In the genomic region with DNA sequence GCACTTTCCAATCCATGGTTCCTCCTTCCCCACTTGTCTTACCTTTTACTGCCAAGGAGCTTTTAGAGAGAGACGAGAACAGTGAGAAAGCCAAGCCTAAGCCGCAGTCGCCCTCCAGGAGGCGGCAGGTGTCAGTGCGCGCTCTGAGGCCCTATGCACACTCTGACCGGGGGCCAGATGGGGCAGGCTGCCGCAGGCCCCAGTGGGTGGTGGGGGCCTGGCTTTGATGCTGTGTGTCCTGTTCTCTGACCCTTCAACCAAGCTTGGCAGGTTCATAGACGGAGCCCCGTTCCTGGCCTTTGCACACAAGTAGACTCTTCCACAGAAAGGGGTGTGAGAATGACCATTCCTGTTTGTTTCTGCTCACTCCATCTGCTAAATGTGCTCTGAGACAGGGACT, we compare ENCODE assay signal across 14 cellular contexts.
DNase-seq lines count a peak whose midpoint lies in the region; ATAC-seq and TF ChIP-seq lines count a peak whose summit lies in the region.
"Had no signal": no experiment of that assay in that cellular context is flagged by ENCODE, and none has a peak within 500 bp of the region (broad histone marks: within the 10 kb centered on the region; RNA-seq: fewer than 3 reads in every experiment).

No MANE protein-coding gene starts in this region.

- no peaks in the 10 kb centered on the region for H3K9me3 ChIP-seq in BLaER1
- H3K9me3 ChIP-seq in hepatocyte (ENCODE audit: low read depth): no peaks in the 10 kb centered on the region
- H3K9me3 ChIP-seq: thoracic aorta had no signal

- ATAC-seq in HG03108 (IDR thresholded peaks at IDR 0.05; ENCODE audit: unreplicated experiment): no peak
- no peak for ATAC-seq in HG02759 (IDR thresholded peaks at IDR 0.05; ENCODE audit: unreplicated experiment)
- ATAC-seq: activated naive CD4-positive, alpha-beta T cell treated with anti-CD3 and anti-CD28 coated beads, Interleukin-2, amount 50 U/mL, for 72 hours; CD8-positive, alpha-beta T cell had no signal

- 88% methylated on average over 10 of the region's 10 CpGs for WGBS in hepatocyte (ENCODE audit: low lambda C conversion rate, missing lambda C conversion rate)

- DNase-seq in AG20443 (ENCODE audit: low spot score) (peak; percentile 7), NCI-H510A treated with DMSO at 0.1 percent for 48 hours (lab: John Stamatoyannopoulos, UW) (peak; percentile 21), hepatocyte (ENCODE audit: low spot score) (peak; percentile 3), iPS-NIHi11 (ENCODE audit: low spot score) (no peak)
- DNase-seq: activated CD4-positive, alpha-beta T cell treated with anti-CD3 and anti-CD28 coated beads, Interleukin-2, amount 10 ng/mL, durations not matched to agents 7 days and 5 days; caudate nucleus; NCI-H187 had no signal

- H3K79me2 ChIP-seq in hepatocyte: no peaks in the 10 kb centered on the region

- 0 out of 2 replicates have a peak overlapping the region, but pooled peaks have one; percentile 45 for H3K9ac ChIP-seq in BLaER1

- H3K4me2 ChIP-seq in BLaER1 (peak overlapping the region; percentile 68; the same call in 1 of the 2 replicates), hepatocyte (no peak overlapping the region)

- H4K20me1 ChIP-seq in BLaER1: no peaks in the 10 kb centered on the region
- H4K20me1 ChIP-seq in hepatocyte (ENCODE audit: insufficient read depth, poor library complexity, severe bottlenecking): no peaks in the 10 kb centered on the region

- H3K4me3 ChIP-seq in BLaER1 (no peak overlapping the region), hepatocyte (no peak overlapping the region)
- H3K4me3 ChIP-seq: skin epidermis, thoracic aorta had no signal

- H3K27me3 ChIP-seq in BLaER1 (no peaks in the 10 kb centered on the region), hepatocyte (no peaks in the 10 kb centered on the region)

- peaks cover 11% of the 10 kb centered on the region; the same call in 1 of the 2 replicates for H3K36me3 ChIP-seq in BLaER1
- H3K36me3 ChIP-seq in hepatocyte (replicated peaks; ENCODE audit: insufficient read depth, low read depth): no peaks in the 10 kb centered on the region
- H3K36me3 ChIP-seq: thoracic aorta had no signal

- H3K27ac ChIP-seq in BLaER1: no peak overlapping the region
- H3K27ac ChIP-seq in hepatocyte: no peak overlapping the region
- H3K27ac ChIP-seq: skin epidermis, thoracic aorta had no signal

- H2AFZ ChIP-seq in hepatocyte: no peak overlapping the region

- peaks cover 51% of the 10 kb centered on the region for H3K4me1 ChIP-seq in BLaER1
- H3K4me1 ChIP-seq in hepatocyte (ENCODE audit: insufficient read depth): no peaks in the 10 kb centered on the region

- no peaks in the 10 kb centered on the region for H3K9me2 ChIP-seq in hepatocyte (replicated peaks; ENCODE audit: insufficient read depth)

- TF ChIP-seq CTCF in hepatocyte (IDR thresholded peaks at IDR 0.05; ENCODE audit: poor library complexity): no peak
